In genomic region chr4:52648836-52649235, GRCh38 we compare ENCODE assay signal across 20 cellular contexts. TPM values are rescaled to one million over a fixed set of nuclear protein-coding genes. Genes with fewer than 3 reads are reported as not detected.
DNase-seq lines count a peak whose midpoint lies in the region; ATAC-seq and TF ChIP-seq lines count a peak whose summit lies in the region.
"Had no signal": no experiment of that assay in that cellular context is flagged by ENCODE, and none has a peak within 500 bp of the region (broad histone marks: within the 10 kb centered on the region; RNA-seq: fewer than 3 reads in every experiment).

No MANE protein-coding gene starts in this region.

- DNase-seq in activated CD4-positive, alpha-beta T cell treated with anti-CD3 and anti-CD28 coated beads for 36 hours: peak; percentile 22
- DNase-seq in activated CD4-positive, alpha-beta T cell treated with anti-CD3 and anti-CD28 coated beads, Interleukin-2, amount 10 ng/mL, durations not matched to agents 7 days and 5 days: no peak
- DNase-seq in stimulated activated naive CD8-positive, alpha-beta T cell treated with anti-CD3 and anti-CD28 coated beads, Interleukin-15, amount 100 ng/mL, for 72 hours: no peak
- DNase-seq in stimulated activated naive CD8-positive, alpha-beta T cell treated with anti-CD3 and anti-CD28 coated beads, Interleukin-15, Interleukin-2, amounts not matched to agents 100 U/mL and 50 U/mL, for 24 hours: no peak
- DNase-seq in stimulated activated effector memory CD8-positive, alpha-beta T cell treated with anti-CD3 and anti-CD28 coated beads, Interleukin-12 subunit alpha, Interleukin-12 subunit beta, amount 100 ng/mL, for 72 hours (ENCODE audit: low spot score in 2 of 2): no peak
- DNase-seq in suprapubic skin (ENCODE audit: low spot score in 2 of 2): no peak
- no peak for DNase-seq in DMS153 (lab: John Stamatoyannopoulos, UW)
- DNase-seq: Caco-2; CD4-positive, CD25-positive, alpha-beta regulatory T cell; CD8-positive, alpha-beta T cell; DMS79; EL; GDM1; H7; HCEC 1CT had no signal

- ATAC-seq in activated CD4-positive, alpha-beta T cell treated with anti-CD3 and anti-CD28 coated beads for 36 hours: peak; percentile 55
- peak; percentile 73 for ATAC-seq in stimulated activated naive CD8-positive, alpha-beta T cell treated with anti-CD3 and anti-CD28 coated beads, Interleukin-15, amount 100 ng/mL, for 72 hours
- no peak for ATAC-seq in stimulated activated naive CD8-positive, alpha-beta T cell treated with anti-CD3 and anti-CD28 coated beads, Interleukin-15, Interleukin-2, amounts not matched to agents 100 U/mL and 50 U/mL, for 24 hours
- ATAC-seq in stimulated activated effector memory CD8-positive, alpha-beta T cell treated with anti-CD3 and anti-CD28 coated beads, Interleukin-12 subunit alpha, Interleukin-12 subunit beta, amount 100 ng/mL, for 72 hours: peak; percentile 86
- ATAC-seq in HG03045 (IDR thresholded peaks at IDR 0.05; ENCODE audit: unreplicated experiment): no peak
- ATAC-seq: CD8-positive, alpha-beta T cell had no signal

- H3K4me3 ChIP-seq in suprapubic skin: no peak overlapping the region
- H3K4me3 ChIP-seq: BLaER1 had no signal

- no peaks in the 10 kb centered on the region for H3K36me3 ChIP-seq in suprapubic skin

- no peaks in the 10 kb centered on the region for H3K27me3 ChIP-seq in suprapubic skin
- H3K27me3 ChIP-seq: BLaER1 had no signal

- H3K9me3 ChIP-seq in suprapubic skin: no peaks in the 10 kb centered on the region
- H3K9me3 ChIP-seq: Caco-2 had no signal

- no peak overlapping the region for H3K4me3 Mint-ChIP-seq in activated CD4-positive, alpha-beta T cell treated with anti-CD3 and anti-CD28 coated beads for 36 hours
- no peak overlapping the region for H3K4me3 Mint-ChIP-seq in activated CD4-positive, alpha-beta T cell treated with anti-CD3 and anti-CD28 coated beads, Interleukin-2, amount 10 ng/mL, durations not matched to agents 7 days and 5 days
- H3K4me3 Mint-ChIP-seq in stimulated activated naive CD8-positive, alpha-beta T cell treated with anti-CD3 and anti-CD28 coated beads, Interleukin-15, amount 100 ng/mL, for 72 hours: no peak overlapping the region
- no peak overlapping the region for H3K4me3 Mint-ChIP-seq in stimulated activated effector memory CD8-positive, alpha-beta T cell treated with anti-CD3 and anti-CD28 coated beads, Interleukin-12 subunit alpha, Interleukin-12 subunit beta, amount 100 ng/mL, for 72 hours
- H3K4me3 Mint-ChIP-seq: B cell; CD4-positive, CD25-positive, alpha-beta regulatory T cell; CD8-positive, alpha-beta T cell had no signal

- no peak for TF ChIP-seq EP300 in suprapubic skin (IDR thresholded peaks at IDR 0.05)

- H3K27me3 Mint-ChIP-seq in activated CD4-positive, alpha-beta T cell treated with anti-CD3 and anti-CD28 coated beads for 36 hours: no peaks in the 10 kb centered on the region
- H3K27me3 Mint-ChIP-seq in activated CD4-positive, alpha-beta T cell treated with anti-CD3 and anti-CD28 coated beads, Interleukin-2, amount 10 ng/mL, durations not matched to agents 7 days and 5 days: no peaks in the 10 kb centered on the region
- H3K27me3 Mint-ChIP-seq in stimulated activated naive CD8-positive, alpha-beta T cell treated with anti-CD3 and anti-CD28 coated beads, Interleukin-15, amount 100 ng/mL, for 72 hours: no peaks in the 10 kb centered on the region
- H3K27me3 Mint-ChIP-seq: B cell had no signal

- intact Hi-C loops in activated CD4-positive, alpha-beta T cell treated with anti-CD3 and anti-CD28 coated beads for 36 hours (cut with DNase I, micrococcal nuclease): no loop called here

- H3K9me3 Mint-ChIP-seq in activated CD4-positive, alpha-beta T cell treated with anti-CD3 and anti-CD28 coated beads for 36 hours (ENCODE audit: low read depth): peaks cover 4% of the 10 kb centered on the region
- H3K9me3 Mint-ChIP-seq in activated CD4-positive, alpha-beta T cell treated with anti-CD3 and anti-CD28 coated beads, Interleukin-2, amount 10 ng/mL, durations not matched to agents 7 days and 5 days: peaks cover 16% of the 10 kb centered on the region
- peaks cover 0 to 4% of the 10 kb centered on the region in 2 donors for H3K9me3 Mint-ChIP-seq in stimulated activated naive CD8-positive, alpha-beta T cell treated with anti-CD3 and anti-CD28 coated beads, Interleukin-15, amount 100 ng/mL, for 72 hours
- H3K9me3 Mint-ChIP-seq in stimulated activated effector memory CD8-positive, alpha-beta T cell treated with anti-CD3 and anti-CD28 coated beads, Interleukin-12 subunit alpha, Interleukin-12 subunit beta, amount 100 ng/mL, for 72 hours: no peaks in the 10 kb centered on the region
- H3K9me3 Mint-ChIP-seq: CD8-positive, alpha-beta T cell had no signal

- H3K4me1 Mint-ChIP-seq in activated CD4-positive, alpha-beta T cell treated with anti-CD3 and anti-CD28 coated beads for 36 hours: peaks cover 17% of the 10 kb centered on the region
- peaks cover 25% of the 10 kb centered on the region for H3K4me1 Mint-ChIP-seq in activated CD4-positive, alpha-beta T cell treated with anti-CD3 and anti-CD28 coated beads, Interleukin-2, amount 10 ng/mL, durations not matched to agents 7 days and 5 days
- H3K4me1 Mint-ChIP-seq in stimulated activated naive CD8-positive, alpha-beta T cell treated with anti-CD3 and anti-CD28 coated beads, Interleukin-15, amount 100 ng/mL, for 72 hours: peaks cover 6% of the 10 kb centered on the region
- peaks cover 45% of the 10 kb centered on the region for H3K4me1 Mint-ChIP-seq in stimulated activated effector memory CD8-positive, alpha-beta T cell treated with anti-CD3 and anti-CD28 coated beads, Interleukin-12 subunit alpha, Interleukin-12 subunit beta, amount 100 ng/mL, for 72 hours

- H3K27ac ChIP-seq in suprapubic skin: no peak overlapping the region
- H3K27ac ChIP-seq: 22Rv1, BLaER1, C4-2B had no signal

- TF ChIP-seq CTCF in suprapubic skin (IDR thresholded peaks at IDR 0.05): no peak

- CTCF ChIA-PET in activated CD4-positive, alpha-beta T cell treated with anti-CD3 and anti-CD28 coated beads for 36 hours (lab: Charles Lee): interaction anchor here (0.6 to 1.2 kb wide), 2 partner anchors 9 to 592 kb away, joined by 3 to 4 read pairs; no protein-coding TSS in a partner anchor
- CTCF ChIA-PET in activated CD4-positive, alpha-beta T cell treated with anti-CD3 and anti-CD28 coated beads, Interleukin-2, amount 10 ng/mL, durations not matched to agents 7 days and 5 days (lab: Charles Lee): interaction anchor here (1.2 to 1.5 kb wide), 2 partner anchors 9 to 104 kb away, joined by 3 read pairs; no protein-coding TSS in a partner anchor

- WGBS in suprapubic skin: 82% methylated on average over 1 of the region's 1 CpG

- POLR2A ChIA-PET in activated CD4-positive, alpha-beta T cell treated with anti-CD3 and anti-CD28 coated beads for 36 hours (lab: Charles Lee): no interaction called here
- POLR2A ChIA-PET in activated CD4-positive, alpha-beta T cell treated with anti-CD3 and anti-CD28 coated beads, Interleukin-2, amount 10 ng/mL, durations not matched to agents 7 days and 5 days (lab: Charles Lee): no interaction called here

- H3K36me3 Mint-ChIP-seq in activated CD4-positive, alpha-beta T cell treated with anti-CD3 and anti-CD28 coated beads for 36 hours (ENCODE audit: low read depth): peaks cover 10% of the 10 kb centered on the region
- H3K36me3 Mint-ChIP-seq in activated CD4-positive, alpha-beta T cell treated with anti-CD3 and anti-CD28 coated beads, Interleukin-2, amount 10 ng/mL, durations not matched to agents 7 days and 5 days (ENCODE audit: low read depth): peaks cover 17% of the 10 kb centered on the region
- H3K36me3 Mint-ChIP-seq in stimulated activated effector memory CD8-positive, alpha-beta T cell treated with anti-CD3 and anti-CD28 coated beads, Interleukin-12 subunit alpha, Interleukin-12 subunit beta, amount 100 ng/mL, for 72 hours: no peaks in the 10 kb centered on the region
- H3K36me3 Mint-ChIP-seq: CD4-positive, CD25-positive, alpha-beta regulatory T cell had no signal

- H3K4me1 ChIP-seq in suprapubic skin: peaks cover 9% of the 10 kb centered on the region
- H3K4me1 ChIP-seq: BLaER1, Caco-2 had no signal

- H3K27ac Mint-ChIP-seq in activated CD4-positive, alpha-beta T cell treated with anti-CD3 and anti-CD28 coated beads for 36 hours: no peak overlapping the region
- no peak overlapping the region for H3K27ac Mint-ChIP-seq in activated CD4-positive, alpha-beta T cell treated with anti-CD3 and anti-CD28 coated beads, Interleukin-2, amount 10 ng/mL, durations not matched to agents 7 days and 5 days
- peak overlapping the region in 1 of 2 donors; percentile 56 for H3K27ac Mint-ChIP-seq in stimulated activated naive CD8-positive, alpha-beta T cell treated with anti-CD3 and anti-CD28 coated beads, Interleukin-15, amount 100 ng/mL, for 72 hours
- H3K27ac Mint-ChIP-seq in stimulated activated effector memory CD8-positive, alpha-beta T cell treated with anti-CD3 and anti-CD28 coated beads, Interleukin-12 subunit alpha, Interleukin-12 subunit beta, amount 100 ng/mL, for 72 hours: peak overlapping the region; percentile 40
- H3K27ac Mint-ChIP-seq: B cell; CD4-positive, CD25-positive, alpha-beta regulatory T cell; CD8-positive, alpha-beta T cell had no signal

- TF ChIP-seq POLR2A in suprapubic skin (IDR thresholded peaks at IDR 0.05): no peak

RNA-seq across cellular contexts. Expression of gene USP46, which starts 10.3 kb away (rescaled TPM):
- total RNA-seq in activated CD4-positive, alpha-beta T cell treated with anti-CD3 and anti-CD28 coated beads for 36 hours: 1 to 10 TPM; 4.3 to 5.4 TPM
- 1 to 10 TPM; 8.7 to 8.9 TPM for total RNA-seq in activated CD4-positive, alpha-beta T cell treated with anti-CD3 and anti-CD28 coated beads, Interleukin-2, amount 10 ng/mL, durations not matched to agents 7 days and 5 days
- total RNA-seq in suprapubic skin: 10 to 100 TPM in 2 of 4 donors, 1 to 10 TPM in 2; 8.4 to 17.5 (median 10.5) TPM

Comparison
In these comparisons a context has a peak if more than half of its experiments do, and no peak if none do; other contexts are left out.
1. ATAC-seq: peak in activated CD4-positive, alpha-beta T cell treated with anti-CD3 and anti-CD28 coated beads for 36 hours (single experiment), stimulated activated naive CD8-positive, alpha-beta T cell treated with anti-CD3 and anti-CD28 coated beads, Interleukin-15, amount 100 ng/mL, for 72 hours (single experiment) and stimulated activated effector memory CD8-positive, alpha-beta T cell treated with anti-CD3 and anti-CD28 coated beads, Interleukin-12 subunit alpha, Interleukin-12 subunit beta, amount 100 ng/mL, for 72 hours (single experiment); none in stimulated activated naive CD8-positive, alpha-beta T cell treated with anti-CD3 and anti-CD28 coated beads, Interleukin-15, Interleukin-2, amounts not matched to agents 100 U/mL and 50 U/mL, for 24 hours (single experiment) and HG03045 (single experiment).